ENCODE assay signal across 23 cellular contexts in the genomic region with DNA sequence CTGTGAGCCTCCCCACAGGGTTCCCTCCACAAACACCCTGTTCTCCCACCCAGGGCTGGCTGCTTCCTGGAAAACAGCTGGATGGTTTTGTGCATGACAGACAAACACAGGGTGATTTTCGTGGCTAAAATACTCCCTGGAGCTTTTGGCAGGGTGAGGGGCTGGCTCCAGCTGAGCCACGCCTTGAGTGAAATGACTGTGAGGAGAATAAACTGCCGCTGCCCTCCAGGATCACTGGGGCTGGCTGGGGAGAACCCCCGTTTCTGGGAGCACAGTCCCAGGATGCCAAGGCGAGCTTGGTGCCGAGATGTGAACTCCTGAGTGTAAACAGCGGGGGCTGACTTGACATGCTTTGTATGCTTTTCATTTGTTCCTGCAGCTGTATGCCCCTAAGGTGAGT. TPM values are rescaled to one million over a fixed set of nuclear protein-coding genes. Genes with fewer than 3 reads are reported as not detected.
DNase-seq lines count a peak whose midpoint lies in the region; FAIRE-seq and TF ChIP-seq lines count a peak whose summit lies in the region.
"Had no signal": no experiment of that assay in that cellular context is flagged by ENCODE, and none has a peak within 500 bp of the region (broad histone marks: within the 10 kb centered on the region; RNA-seq: fewer than 3 reads in every experiment).

No MANE protein-coding gene starts in this region.

- no peaks in the 10 kb centered on the region for H3K9me3 ChIP-seq in BLaER1 treated with 17β-estradiol and CSF1 and Interleukin-3, amounts not matched to agents 10 nM and 100 nM (replicated peaks in 1 of 11)
- H3K9me3 ChIP-seq in H1 (ENCODE audit: insufficient read depth in 2 of 2, low read depth in 1 of 2, low read length in 1 of 2) (no peaks in the 10 kb centered on the region), neuronal stem cell (replicated peaks in 1 of 2; ENCODE audit: control insufficient read depth in 2 of 2, insufficient read depth in 1 of 2, low read depth in 1 of 2, low read length in 2 of 2) (no peaks in the 10 kb centered on the region)

- H2BK15ac ChIP-seq in H1 (ENCODE audit: low read length) = 0 out of 2 replicates have a peak overlapping the region, but pooled peaks have one; percentile 16
- H2BK15ac ChIP-seq in neuronal stem cell (ENCODE audit: low read length) = no peak overlapping the region

- peaks cover 0 to 66% (median 19%) of the 10 kb centered on the region in 11 experiments; a peak in 17 of 22 replicates for H3K36me3 ChIP-seq in BLaER1 treated with 17β-estradiol and CSF1 and Interleukin-3, amounts not matched to agents 10 nM and 100 nM
- H3K36me3 ChIP-seq in H1 (ENCODE audit: control insufficient read depth in 2 of 4, insufficient read depth in 4 of 4, low read length in 3 of 4) (no peaks in the 10 kb centered on the region; a peak in 2 of 8 replicates), neuronal stem cell (replicated peaks in 1 of 2; ENCODE audit: control insufficient read depth in 2 of 2, insufficient read depth in 2 of 2, low read length in 2 of 2) (peaks cover 12 to 69% of the 10 kb centered on the region in 2 donors)

- H2BK12ac ChIP-seq in H1 (ENCODE audit: low read depth, low read length) (no peak overlapping the region), neuronal stem cell (ENCODE audit: low read length) (no peak overlapping the region)

- TF ChIP-seq CTCF in H1 (IDR thresholded peaks at IDR 0.05; ENCODE audit: control extremely low read depth in 1 of 3, insufficient read depth in 1 of 3, low read depth in 1 of 3, low read length in 3 of 3) (no peak), dorsolateral prefrontal cortex (IDR thresholded peaks at IDR 0.05 in 54 of 56, conservative IDR thresholded peaks at IDR 0.05 in 2 of 56; ENCODE audit: low read depth in 1 of 56, partially characterized antibody in 56 of 56) (no peak)

- H3K4ac ChIP-seq in H1 (replicated peaks; ENCODE audit: insufficient read length, low read depth, low read length) = no peak overlapping the region
- H3K4ac ChIP-seq in neuronal stem cell (ENCODE audit: low read length) = no peak overlapping the region

- H3K27me3 ChIP-seq in BLaER1 treated with 17β-estradiol and CSF1 and Interleukin-3, amounts not matched to agents 10 nM and 100 nM = no peaks in the 10 kb centered on the region
- H3K27me3 ChIP-seq in H1 (replicated peaks in 1 of 4; ENCODE audit: control insufficient read depth in 3 of 4, extremely low read depth in 1 of 4, insufficient read depth in 3 of 4, low read length in 3 of 4) (no peaks in the 10 kb centered on the region), neuronal stem cell (ENCODE audit: control insufficient read depth in 3 of 3, insufficient read depth in 3 of 3, low read depth in 1 of 3, low read length in 3 of 3) (no peaks in the 10 kb centered on the region), dorsolateral prefrontal cortex (no peaks in the 10 kb centered on the region)
- H3K27me3 ChIP-seq: foreskin keratinocyte had no signal

- H3K23ac ChIP-seq in H1 (ENCODE audit: insufficient read length) = no peak overlapping the region
- H3K23ac ChIP-seq in neuronal stem cell (ENCODE audit: low read depth, low read length, poor library complexity) = no peak overlapping the region

- H3K14ac ChIP-seq in H1 (ENCODE audit: insufficient read length) (no peak overlapping the region), neuronal stem cell (ENCODE audit: low read length) (no peak overlapping the region)

- no peaks in the 10 kb centered on the region for H3K23me2 ChIP-seq in H1 (ENCODE audit: low read depth, low read length)

- H2AK5ac ChIP-seq in H1 (ENCODE audit: low read depth, low read length) = no peak overlapping the region; the same call in 1 of the 2 replicates
- H2AK5ac ChIP-seq in neuronal stem cell (ENCODE audit: low read depth, low read length) = peak overlapping the region; percentile 90

- H2BK5ac ChIP-seq in H1 (ENCODE audit: low read depth, low read length) (no peak overlapping the region), neuronal stem cell (ENCODE audit: low read length) (peak overlapping the region; percentile 26)

- FAIRE-seq in H1 (lab: Jason Lieb, UNC) = no peak
- FAIRE-seq: endothelial cell of umbilical vein, K562, kidney had no signal

- no peaks in the 10 kb centered on the region for H3K79me2 ChIP-seq in H1 (ENCODE audit: control insufficient read depth in 1 of 2, insufficient read depth in 2 of 2, low read length in 2 of 2)

- WGBS in H1 (ENCODE audit: extremely low coverage in 1 of 2, insufficient coverage in 1 of 2, insufficient read length in 1 of 2, insufficient replicate concordance in 2 of 2, low coverage in 1 of 2, low lambda C conversion rate in 2 of 2, missing lambda C conversion rate in 1 of 2), 2 experiments = 82% methylated on average over 7 of the region's 7 CpGs; no CpG with 5 or more reads in 1 of the 2 experiments
- WGBS in neuronal stem cell (ENCODE audit: extremely low coverage in 2 of 2, insufficient read length in 2 of 2, insufficient replicate concordance in 1 of 2), 2 donors = no CpG with 5 or more reads among the region's 7 CpGs

- TF ChIP-seq RAD21 in H1 (IDR thresholded peaks at IDR 0.05 in 1 of 2, conservative IDR thresholded peaks at IDR 0.05 in 1 of 2; ENCODE audit: low read depth in 2 of 2, low read length in 2 of 2) = no peak

- H2BK120ac ChIP-seq in H1 (replicated peaks; ENCODE audit: low read depth, low read length) = no peak overlapping the region
- no peak overlapping the region for H2BK120ac ChIP-seq in neuronal stem cell (ENCODE audit: low read depth, low read length)

- in situ Hi-C loops in KBM-7 (cut with MboI; ENCODE audit: low pct_unique_long_range_greater_than_20kb, low sequenced_read_pairs) = no loop called here

- intact Hi-C loops in dorsolateral prefrontal cortex (cut with DNase I) = no loop called here

- H3K18ac ChIP-seq in H1 (ENCODE audit: extremely low read depth, low read length) (no peak overlapping the region), neuronal stem cell (ENCODE audit: low read length) (peak overlapping the region; percentile 44)

- CTCF ChIA-PET in H1 (lab: Charles Lee; ENCODE audit: partially characterized antibody) = interaction anchor here (0.5 to 2.2 kb wide), 4 partner anchors 16 to 183 kb away, joined by 3 to 8 read pairs (median 5); no protein-coding TSS in a partner anchor

- peak overlapping the region; percentile 67 to 97 (median 89) for H3K4me2 ChIP-seq in BLaER1 treated with 17β-estradiol and CSF1 and Interleukin-3, amounts not matched to agents 10 nM and 100 nM
- H3K4me2 ChIP-seq in H1 (ENCODE audit: insufficient read depth in 1 of 2, low read depth in 2 of 2, low read length in 2 of 2) (no peak overlapping the region), neuronal stem cell (ENCODE audit: insufficient read depth, low read length, poor library complexity, severe bottlenecking) (no peak overlapping the region)

- H4K91ac ChIP-seq in H1 (replicated peaks; ENCODE audit: insufficient read length, low read length) (no peak overlapping the region), neuronal stem cell (ENCODE audit: low read depth, low read length, poor library complexity) (no peak overlapping the region)

- peak; percentile 11 for DNase-seq in LHCN-M2 (ENCODE audit: low read depth)
- no peak for DNase-seq in H1 (ENCODE audit: low read depth in 1 of 2, low spot score in 2 of 2)
- no peak for DNase-seq in neuronal stem cell (ENCODE audit: low spot score)
- DNase-seq in HT-29 (ENCODE audit: low spot score) = no peak
- DNase-seq in superior temporal gyrus (ENCODE audit: extremely low spot score) = no peak
- no peak for DNase-seq in KBM-7
- no peak for DNase-seq in dorsolateral prefrontal cortex
- DNase-seq: activated CD8-positive, alpha-beta T cell treated with anti-CD3 and anti-CD28 coated beads for 36 hours; activated T-cell treated with anti-CD3 and anti-CD28 coated beads, Interleukin-2, amount 50 U/mL, for 4 hours; CD8-positive, alpha-beta memory T cell; DMS79; foreskin keratinocyte; hypothalamus; kidney; naive thymus-derived CD8-positive, alpha-beta T cell; NCI-H2107; NCI-H748 treated with DMSO at 0.1 percent for 48 hours; stimulated activated CD4-positive, alpha-beta T cell treated with anti-CD3 and anti-CD28 coated beads, Interleukin-12 subunit alpha, Interleukin-12 subunit beta, amount 100 ng/mL, for 4 hours; T1000 had no signal

- H2BK20ac ChIP-seq in H1 (ENCODE audit: low read length) = no peak overlapping the region

- TF ChIP-seq EP300 in H1 (IDR thresholded peaks at IDR 0.05; ENCODE audit: borderline replicate concordance in 1 of 2, low read depth in 2 of 2, low read length in 2 of 2) = no peak

- H2AFZ ChIP-seq in H1 (ENCODE audit: low read length) = no peak overlapping the region
- H2AFZ ChIP-seq in neuronal stem cell (ENCODE audit: low read length) = no peak overlapping the region

- no peak for TF ChIP-seq POLR2A in H1 (IDR thresholded peaks at IDR 0.05; ENCODE audit: control extremely low read depth in 1 of 2, low read depth in 2 of 2, low read length in 2 of 2)

- H3K4me3 ChIP-seq in BLaER1 treated with 17β-estradiol and CSF1 and Interleukin-3, amounts not matched to agents 10 nM and 100 nM = peak overlapping the region in 3 of 10 experiments; percentile 3 to 39 (median 35); a peak in 3 of 20 replicates
- H3K4me3 ChIP-seq in H1 (ENCODE audit: extremely low read depth in 1 of 4, insufficient read depth in 2 of 4, low read depth in 3 of 4, low read length in 4 of 4) = no peak overlapping the region
- H3K4me3 ChIP-seq in neuronal stem cell (ENCODE audit: low read length in 2 of 2) = no peak overlapping the region
- no peak overlapping the region for H3K4me3 ChIP-seq in dorsolateral prefrontal cortex
- H3K4me3 ChIP-seq: coronary artery, K562 had no signal

- H3K79me1 ChIP-seq in H1 (ENCODE audit: low read depth, low read length) (no peaks in the 10 kb centered on the region), neuronal stem cell (ENCODE audit: low read depth, low read length) (no peaks in the 10 kb centered on the region)

- H4K5ac ChIP-seq in H1 (ENCODE audit: insufficient read length, low read depth, low read length) = no peak overlapping the region

- H4K20me1 ChIP-seq in BLaER1 treated with 17β-estradiol and CSF1 and Interleukin-3, amounts not matched to agents 10 nM and 100 nM = peaks cover 0 to 77% (median 22%) of the 10 kb centered on the region in 11 experiments; a peak in 13 of 22 replicates
- peaks cover 0 to 9% of the 10 kb centered on the region in 2 experiments for H4K20me1 ChIP-seq in H1 (replicated peaks in 1 of 2; ENCODE audit: control insufficient read depth in 1 of 2, insufficient read depth in 2 of 2, low read length in 2 of 2)

- peak overlapping the region; percentile 6 to 73 (median 60); a peak in 19 of 22 replicates for H3K9ac ChIP-seq in BLaER1 treated with 17β-estradiol and CSF1 and Interleukin-3, amounts not matched to agents 10 nM and 100 nM
- H3K9ac ChIP-seq in H1 (replicated peaks in 1 of 4; ENCODE audit: extremely low read depth in 1 of 4, low read depth in 3 of 4, low read length in 3 of 4) (no peak overlapping the region), neuronal stem cell (ENCODE audit: low read depth, low read length, poor library complexity) (no peak overlapping the region)

- H3K4me1 ChIP-seq in BLaER1 treated with 17β-estradiol and CSF1 and Interleukin-3, amounts not matched to agents 10 nM and 100 nM = peaks cover 72 to 81% (median 80%) of the 10 kb centered on the region in 10 experiments
- H3K4me1 ChIP-seq in H1 (replicated peaks in 1 of 4; ENCODE audit: control insufficient read depth in 3 of 4, insufficient read depth in 4 of 4, low read length in 3 of 4) (peaks cover 3 to 22% (median 9%) of the 10 kb centered on the region in 4 experiments), neuronal stem cell (ENCODE audit: control insufficient read depth in 2 of 2, insufficient read depth in 1 of 2, low read depth in 1 of 2, low read length in 2 of 2) (peaks cover 6 to 15% of the 10 kb centered on the region in 2 donors)

- POLR2A ChIA-PET in H1 (lab: Charles Lee; ENCODE audit: partially characterized antibody) = interaction anchor here (0.6 to 1.7 kb wide), 3 partner anchors 11 to 354 kb away, joined by 3 to 4 read pairs (median 3); no protein-coding TSS in a partner anchor

- peak overlapping the region; percentile 41 for H4K8ac ChIP-seq in H1 (ENCODE audit: extremely low read depth, insufficient read depth, low read length)
- H4K8ac ChIP-seq in neuronal stem cell (ENCODE audit: low read depth, low read length) = no peak overlapping the region

- H3K27ac ChIP-seq in BLaER1 treated with 17β-estradiol and CSF1 and Interleukin-3, amounts not matched to agents 10 nM and 100 nM = peak overlapping the region; percentile 0 to 80 (median 64); a peak in 19 of 22 replicates
- H3K27ac ChIP-seq in H1 (ENCODE audit: low read depth, low read length) (no peak overlapping the region), neuronal stem cell (replicated peaks; ENCODE audit: low read length) (peak overlapping the region; percentile 36), dorsolateral prefrontal cortex (no peak overlapping the region)
- H3K27ac ChIP-seq: coronary artery, foreskin keratinocyte had no signal

- no peak overlapping the region for H3K56ac ChIP-seq in H1 (replicated peaks; ENCODE audit: insufficient read length, low read depth, low read length)

RNA-seq across cellular contexts. Expression of gene PPP6R3, which starts 20.3 kb away (rescaled TPM):
- total RNA-seq in LHCN-M2 (2014; rRNA removed) (84.6 and 89.6 TPM in 2 replicates), dorsolateral prefrontal cortex (100 to 1,000 TPM in 53 of 120 experiments, 10 to 100 TPM in 67; 76.3 to 131 (median 99.1) TPM)
- polyA plus RNA-seq in LHCN-M2 (2012) = 17.9 TPM
- total RNA-seq in H1 (2021; fragmentation: NEBNext Ultra II Directional; extraction: Animal tissue kit (Norgen Biotek cat#: 25700)) = 146 and 150 TPM in 2 replicates
- polyA plus RNA-seq in H1 (2011; rRNA removed) = 44.6 and 48.8 TPM in 2 replicates
- polyA plus RNA-seq in H1 (2011; cell fraction: cytosol; rRNA removed) = 56.3 TPM
- polyA plus RNA-seq in H1 (2011; cell fraction: nucleus; rRNA removed) = 109 TPM
- 58.7 to 84.4 TPM (median 70.3 TPM) in 4 replicates for polyA plus RNA-seq in H1 (2012, experiment 1 of 2)
- polyA plus RNA-seq in H1 (2012, experiment 2 of 2) = 7.0 TPM
- 64.9 TPM for polyA plus RNA-seq in H1 (2013, experiment 1 of 2)
- 66.0 TPM for polyA plus RNA-seq in H1 (2013, experiment 2 of 2)
- polyA minus RNA-seq in H1 (2011; rRNA and poly(A)+ RNA removed) = 113 and 126 TPM in 2 replicates
- polyA minus RNA-seq in H1 (2011; cell fraction: cytosol; rRNA and poly(A)+ RNA removed) = 150 TPM
- polyA minus RNA-seq in H1 (2011; cell fraction: nucleus; rRNA and poly(A)+ RNA removed) = 209 TPM
- polyA plus RNA-seq in neuronal stem cell (2013, experiment 1 of 2) = 55.3 TPM
- polyA plus RNA-seq in neuronal stem cell (2013, experiment 2 of 2) = 57.5 TPM
- 198 and 215 TPM in 2 replicates for total RNA-seq in HT-29 (2014; rRNA removed; shearing (Covaris generic))

Comparison
In these comparisons a context has a peak if more than half of its experiments do, and no peak if none do; other contexts are left out.
1. H3K27ac ChIP-seq: peak in BLaER1 treated with 17β-estradiol and CSF1 and Interleukin-3, amounts not matched to agents 10 nM and 100 nM (11 of 11) and neuronal stem cell (single experiment); none in H1 (single experiment) and dorsolateral prefrontal cortex (0 of 59).
2. H3K4me2 ChIP-seq: peak in BLaER1 treated with 17β-estradiol and CSF1 and Interleukin-3, amounts not matched to agents 10 nM and 100 nM (11 of 11); none in H1 (0 of 2) and neuronal stem cell (single experiment).
3. H3K9ac ChIP-seq: peak in BLaER1 treated with 17β-estradiol and CSF1 and Interleukin-3, amounts not matched to agents 10 nM and 100 nM (11 of 11); none in H1 (0 of 4) and neuronal stem cell (single experiment).